In genomic region chr11:86588566-86589090, GRCh38 we compare ENCODE assay signal across 11 cellular contexts.
DNase-seq lines count a peak whose midpoint lies in the region; ATAC-seq and TF ChIP-seq lines count a peak whose summit lies in the region.
"Had no signal": no experiment of that assay in that cellular context is flagged by ENCODE, and none has a peak within 500 bp of the region (broad histone marks: within the 10 kb centered on the region; RNA-seq: fewer than 3 reads in every experiment).

No MANE protein-coding gene starts in this region.

- no peak overlapping the region for H3K9ac ChIP-seq in BLaER1 treated with 17β-estradiol and CSF1 and Interleukin-3, amounts not matched to agents 10 nM and 100 nM

- no peaks in the 10 kb centered on the region for H3K9me3 Mint-ChIP-seq in nephron
- no peaks in the 10 kb centered on the region for H3K9me3 Mint-ChIP-seq in mesothelial cell of epicardium
- peaks cover 13% of the 10 kb centered on the region for H3K9me3 Mint-ChIP-seq in activated T-cell treated with anti-CD3 and anti-CD28 coated beads, Interleukin-2, amount 50 U/mL, for 24 hours

- H3K27ac Mint-ChIP-seq in nephron (peak overlapping the region; percentile 90 to 93 (median 92)), mesothelial cell of epicardium (no peak overlapping the region)
- H3K27ac Mint-ChIP-seq in activated T-cell treated with anti-CD3 and anti-CD28 coated beads, Interleukin-2, amount 50 U/mL, for 24 hours: no peak overlapping the region
- H3K27ac Mint-ChIP-seq: activated T-helper 2 cell treated with anti-CD3 and anti-CD28 coated beads, Interferon-gamma antibody, Interleukin-2, Interleukin-4, amounts not matched to agents 10 μg/mL and 5 μg/mL and 100 μg/mL, durations not matched to agents 14 hours and 24 hours and 36 hours had no signal

- peaks cover 27% of the 10 kb centered on the region for H3K4me1 Mint-ChIP-seq in nephron
- peaks cover 14% of the 10 kb centered on the region for H3K4me1 Mint-ChIP-seq in mesothelial cell of epicardium
- peaks cover 50% of the 10 kb centered on the region for H3K4me1 Mint-ChIP-seq in activated T-cell treated with anti-CD3 and anti-CD28 coated beads, Interleukin-2, amount 50 U/mL, for 24 hours (ENCODE audit: low read depth)

- H3K27me3 ChIP-seq in BLaER1 treated with 17β-estradiol and CSF1 and Interleukin-3, amounts not matched to agents 10 nM and 100 nM: no peaks in the 10 kb centered on the region
- H3K27me3 ChIP-seq: BE2C, spleen had no signal

- no peak overlapping the region for H3K27ac ChIP-seq in BLaER1 treated with 17β-estradiol and CSF1 and Interleukin-3, amounts not matched to agents 10 nM and 100 nM
- H3K27ac ChIP-seq in caudate nucleus (ENCODE audit: low read depth, low read length): no peak overlapping the region

- H3K4me3 Mint-ChIP-seq in nephron (no peak overlapping the region), mesothelial cell of epicardium (no peak overlapping the region)
- no peak overlapping the region for H3K4me3 Mint-ChIP-seq in activated T-cell treated with anti-CD3 and anti-CD28 coated beads, Interleukin-2, amount 50 U/mL, for 24 hours

- H3K4me1 ChIP-seq in BLaER1 treated with 17β-estradiol and CSF1 and Interleukin-3, amounts not matched to agents 10 nM and 100 nM: peaks cover 22 to 39% (median 33%) of the 10 kb centered on the region in 10 experiments

- TF ChIP-seq CTCF in nephron (IDR thresholded peaks at IDR 0.05; ENCODE audit: unreplicated experiment in 3 of 3) (no peak), mesothelial cell of epicardium (IDR thresholded peaks at IDR 0.05; ENCODE audit: unreplicated experiment) (no peak)

- H3K36me3 Mint-ChIP-seq in nephron (ENCODE audit: low read depth) (no peaks in the 10 kb centered on the region), mesothelial cell of epicardium (no peaks in the 10 kb centered on the region)
- peaks cover 8% of the 10 kb centered on the region for H3K36me3 Mint-ChIP-seq in activated T-cell treated with anti-CD3 and anti-CD28 coated beads, Interleukin-2, amount 50 U/mL, for 24 hours (ENCODE audit: low read depth)

- peak overlapping the region in 7 of 11 experiments; percentile 9 to 58 (median 43); a peak in 14 of 22 replicates for H3K4me2 ChIP-seq in BLaER1 treated with 17β-estradiol and CSF1 and Interleukin-3, amounts not matched to agents 10 nM and 100 nM

- no peaks in the 10 kb centered on the region for H3K36me3 ChIP-seq in BLaER1 treated with 17β-estradiol and CSF1 and Interleukin-3, amounts not matched to agents 10 nM and 100 nM
- H3K36me3 ChIP-seq: BE2C, spleen had no signal

- no peaks in the 10 kb centered on the region for H3K9me3 ChIP-seq in BLaER1 treated with 17β-estradiol and CSF1 and Interleukin-3, amounts not matched to agents 10 nM and 100 nM (replicated peaks in 1 of 11)
- H3K9me3 ChIP-seq: BE2C, spleen had no signal

- peak; percentile 39 for DNase-seq in NCI-H1105 treated with DMSO at 0.1 percent for 48 hours (lab: John Stamatoyannopoulos, UW)
- peak; percentile 66 for DNase-seq in dermis blood vessel endothelial cell
- DNase-seq in mesothelial cell of epicardium (ENCODE audit: low spot score in 2 of 2, unreplicated experiment in 2 of 2): no peak
- no peak for DNase-seq in activated T-cell treated with anti-CD3 and anti-CD28 coated beads, Interleukin-2, amount 50 U/mL, for 24 hours
- no peak for DNase-seq in caudate nucleus (lab: John Stamatoyannopoulos, UW)
- DNase-seq: BE2C, spleen had no signal

- H4K20me1 ChIP-seq in BLaER1 treated with 17β-estradiol and CSF1 and Interleukin-3, amounts not matched to agents 10 nM and 100 nM: no peaks in the 10 kb centered on the region

- ATAC-seq in GM19455 (IDR thresholded peaks at IDR 0.05; ENCODE audit: unreplicated experiment): no peak

- H3K4me3 ChIP-seq in BLaER1 treated with 17β-estradiol and CSF1 and Interleukin-3, amounts not matched to agents 10 nM and 100 nM: no peak overlapping the region
- H3K4me3 ChIP-seq: spleen had no signal

- H3K27me3 Mint-ChIP-seq in nephron (ENCODE audit: low read depth) (no peaks in the 10 kb centered on the region), mesothelial cell of epicardium (ENCODE audit: low read depth) (no peaks in the 10 kb centered on the region)
- H3K27me3 Mint-ChIP-seq in activated T-cell treated with anti-CD3 and anti-CD28 coated beads, Interleukin-2, amount 50 U/mL, for 24 hours: no peaks in the 10 kb centered on the region

Comparison
In these comparisons a context has a peak if more than half of its experiments do, and no peak if none do; other contexts are left out.
1. DNase-seq: peak in NCI-H1105 treated with DMSO at 0.1 percent for 48 hours (single experiment) and dermis blood vessel endothelial cell (single experiment); none in mesothelial cell of epicardium (0 of 2), activated T-cell treated with anti-CD3 and anti-CD28 coated beads, Interleukin-2, amount 50 U/mL, for 24 hours (single experiment) and caudate nucleus (0 of 61).
2. H3K27ac Mint-ChIP-seq: peak in nephron (3 of 3); none in mesothelial cell of epicardium (single experiment) and activated T-cell treated with anti-CD3 and anti-CD28 coated beads, Interleukin-2, amount 50 U/mL, for 24 hours (single experiment).